8 cellular contexts compared by ENCODE assay signal in the genomic region with DNA sequence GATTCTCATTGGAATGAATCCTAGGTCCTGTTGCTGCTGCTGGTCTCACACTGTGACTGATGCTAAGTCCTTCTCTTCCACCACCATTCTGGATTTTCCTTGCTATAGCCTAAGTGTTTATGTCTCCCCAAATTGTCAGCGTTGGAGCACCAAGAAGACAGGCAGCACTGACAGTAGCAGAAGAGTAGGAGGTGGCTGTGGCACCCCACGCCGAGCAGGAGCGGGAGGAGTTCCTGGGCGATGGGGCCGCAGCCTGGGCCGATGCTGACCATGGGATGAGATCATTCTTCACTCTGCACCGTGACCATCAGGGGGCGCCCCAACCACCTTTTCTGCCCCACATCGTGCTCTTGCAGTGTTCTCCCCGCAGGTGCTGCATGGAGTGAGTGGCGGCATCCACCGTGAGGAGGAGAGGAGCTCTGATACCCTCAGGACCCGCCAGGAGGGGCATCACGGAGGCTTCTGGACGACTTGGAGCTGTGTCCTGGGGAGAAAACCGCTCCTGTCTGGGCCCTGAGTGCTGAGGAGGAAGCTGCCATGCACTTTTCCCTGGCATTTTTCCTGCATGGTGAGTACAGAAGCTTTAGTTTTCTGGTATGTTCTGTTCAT. TPM values are rescaled to one million over a fixed set of nuclear protein-coding genes. Genes with fewer than 3 reads are reported as not detected.
DNase-seq lines count a peak whose midpoint lies in the region; ATAC-seq and TF ChIP-seq lines count a peak whose summit lies in the region.

No MANE protein-coding gene starts in this region.

- H3K36me3 Mint-ChIP-seq in CD14-positive monocyte, result no peaks in the 10 kb centered on the region
- no peaks in the 10 kb centered on the region for H3K36me3 Mint-ChIP-seq in activated CD8-positive, alpha-beta T cell treated with anti-CD3 and anti-CD28 coated beads, Interleukin-2, amount 10 ng/mL, durations not matched to agents 7 days and 5 days (ENCODE audit: low read depth)
- H3K36me3 Mint-ChIP-seq in effector memory CD8-positive, alpha-beta T cell (ENCODE audit: insufficient read depth), result peaks cover 5% of the 10 kb centered on the region
- no peaks in the 10 kb centered on the region for H3K36me3 Mint-ChIP-seq in mesothelial cell of epicardium

- H3K9me3 Mint-ChIP-seq in CD14-positive monocyte, result no peaks in the 10 kb centered on the region
- H3K9me3 Mint-ChIP-seq in activated CD8-positive, alpha-beta T cell treated with anti-CD3 and anti-CD28 coated beads, Interleukin-2, amount 10 ng/mL, durations not matched to agents 7 days and 5 days (ENCODE audit: insufficient read depth), result no peaks in the 10 kb centered on the region
- H3K9me3 Mint-ChIP-seq in effector memory CD8-positive, alpha-beta T cell, result no peaks in the 10 kb centered on the region
- no peaks in the 10 kb centered on the region for H3K9me3 Mint-ChIP-seq in mesothelial cell of epicardium

- TF ChIP-seq CTCF in CD14-positive monocyte (IDR thresholded peaks at IDR 0.05) (peak; percentile 92), HEK293 (tag by site-specific recombination; IDR thresholded peaks at IDR 0.05) (peak; percentile 99), mesothelial cell of epicardium (IDR thresholded peaks at IDR 0.05; ENCODE audit: unreplicated experiment) (peak; percentile 72)

- peaks cover 8% of the 10 kb centered on the region for H3K4me1 Mint-ChIP-seq in CD14-positive monocyte
- H3K4me1 Mint-ChIP-seq in activated CD8-positive, alpha-beta T cell treated with anti-CD3 and anti-CD28 coated beads, Interleukin-2, amount 10 ng/mL, durations not matched to agents 7 days and 5 days (ENCODE audit: low read depth), result peaks cover 12% of the 10 kb centered on the region
- H3K4me1 Mint-ChIP-seq in effector memory CD8-positive, alpha-beta T cell (ENCODE audit: low read depth in 2 of 2), result peaks cover 7 to 8% of the 10 kb centered on the region in 2 donors
- peaks cover 23% of the 10 kb centered on the region for H3K4me1 Mint-ChIP-seq in mesothelial cell of epicardium

- peak; percentile 97 for ATAC-seq in activated CD8-positive, alpha-beta T cell treated with anti-CD3 and anti-CD28 coated beads, Interleukin-2, amount 10 ng/mL, durations not matched to agents 7 days and 5 days
- peak; percentile 91 for ATAC-seq in effector memory CD8-positive, alpha-beta T cell (replicated peaks)
- no peak for ATAC-seq in HG03565 (IDR thresholded peaks at IDR 0.05; ENCODE audit: unreplicated experiment)

- POLR2A ChIA-PET in HEK293 (lab: Yijun Ruan, JAX), result interaction anchor here (0.5 to 1.4 kb wide), 5 partner anchors 101 to 564 kb away, joined by 3 to 4 read pairs (median 3); partner anchors contain the start of genes LZTR1 and THAP7
- POLR2A ChIA-PET in activated CD8-positive, alpha-beta T cell treated with anti-CD3 and anti-CD28 coated beads, Interleukin-2, amount 10 ng/mL, durations not matched to agents 7 days and 5 days (lab: Charles Lee), result interaction anchor here (1.1 kb wide), 1 partner anchor 101 kb away, joined by 3 read pairs; the partner anchor contains the start of gene THAP7

- DNase-seq in CD14-positive monocyte (ENCODE audit: low spot score) (peak; percentile 62), NCI-H82 (lab: John Stamatoyannopoulos, UW) (peak; percentile 85), mesothelial cell of epicardium (ENCODE audit: low spot score in 2 of 2, unreplicated experiment in 2 of 2) (peak; percentile 70 to 86)
- peak; percentile 83 for DNase-seq in activated CD8-positive, alpha-beta T cell treated with anti-CD3 and anti-CD28 coated beads, Interleukin-2, amount 10 ng/mL, durations not matched to agents 7 days and 5 days
- DNase-seq in effector memory CD8-positive, alpha-beta T cell, result peak; percentile 62 to 68 (median 65)
- peak; percentile 26 to 50 for DNase-seq in stimulated activated CD8-positive, alpha-beta memory T cell treated with anti-CD3 and anti-CD28 coated beads, Interleukin-4, amount 100 ng/mL, for 1 hour (ENCODE audit: low read depth in 2 of 2, low spot score in 1 of 2)

- H3K4me3 Mint-ChIP-seq in CD14-positive monocyte (peak overlapping the region in 1 of 2 donors; percentile 56), mesothelial cell of epicardium (peak overlapping the region; percentile 55)
- H3K4me3 Mint-ChIP-seq in activated CD8-positive, alpha-beta T cell treated with anti-CD3 and anti-CD28 coated beads, Interleukin-2, amount 10 ng/mL, durations not matched to agents 7 days and 5 days, result no peak overlapping the region
- H3K4me3 Mint-ChIP-seq in effector memory CD8-positive, alpha-beta T cell, result peak overlapping the region; percentile 16 to 26

- H3K27ac Mint-ChIP-seq in CD14-positive monocyte (no peak overlapping the region), mesothelial cell of epicardium (peak overlapping the region; percentile 59)
- no peak overlapping the region for H3K27ac Mint-ChIP-seq in activated CD8-positive, alpha-beta T cell treated with anti-CD3 and anti-CD28 coated beads, Interleukin-2, amount 10 ng/mL, durations not matched to agents 7 days and 5 days
- H3K27ac Mint-ChIP-seq in effector memory CD8-positive, alpha-beta T cell, result no peak overlapping the region

- CTCF ChIA-PET in HEK293 (lab: Yijun Ruan, JAX), result interaction anchor here (0.5 to 2.0 kb wide), 29 partner anchors 8 to 312 kb away, joined by 3 to 10 read pairs (median 4); partner anchors contain the start of genes LRRC74B and LZTR1
- CTCF ChIA-PET in activated CD8-positive, alpha-beta T cell treated with anti-CD3 and anti-CD28 coated beads, Interleukin-2, amount 10 ng/mL, durations not matched to agents 7 days and 5 days (lab: Charles Lee), result interaction anchor here (0.7 to 1.6 kb wide), 8 partner anchors 10 to 299 kb away, joined by 3 to 5 read pairs (median 4); no protein-coding TSS in a partner anchor

- H3K4me3 ChIP-seq in HEK293 (ENCODE audit: low read depth, low read length), result peak overlapping the region; percentile 29

- H3K27ac ChIP-seq in HEK293 (ENCODE audit: extremely low read depth, low read depth, low read length), result no peak overlapping the region

- no peaks in the 10 kb centered on the region for H3K9me3 ChIP-seq in HEK293 (ENCODE audit: control insufficient read depth, insufficient read depth, low read depth, low read length)

- intact Hi-C loops in CD14-positive monocyte (cut with micrococcal nuclease), result no loop called here

- H3K27me3 Mint-ChIP-seq in CD14-positive monocyte (ENCODE audit: low read depth in 3 of 3) (peaks cover 8 to 29% (median 10%) of the 10 kb centered on the region in 3 donors), mesothelial cell of epicardium (ENCODE audit: low read depth) (no peaks in the 10 kb centered on the region)
- peaks cover 24% of the 10 kb centered on the region for H3K27me3 Mint-ChIP-seq in activated CD8-positive, alpha-beta T cell treated with anti-CD3 and anti-CD28 coated beads, Interleukin-2, amount 10 ng/mL, durations not matched to agents 7 days and 5 days (ENCODE audit: low read depth)
- H3K27me3 Mint-ChIP-seq in effector memory CD8-positive, alpha-beta T cell, result peaks cover 43 to 81% of the 10 kb centered on the region in 2 donors

- H3K36me3 ChIP-seq in HEK293 (ENCODE audit: control insufficient read depth in 2 of 2, insufficient read depth in 1 of 2, low read length in 2 of 2), result peaks cover 0 to 11% of the 10 kb centered on the region in 2 experiments; a peak in 1 of 3 replicates

- H3K4me1 ChIP-seq in HEK293 (ENCODE audit: control insufficient read depth, insufficient read depth, low read length), result no peaks in the 10 kb centered on the region

TF ChIP-seq in HEK293, 187 proteins besides CTCF, POLR2A, EP300 and RAD21 (continues in another document):
- TF ChIP-seq ZNF48 (tag by site-specific recombination; IDR thresholded peaks at IDR 0.05) (no peak), ZNF670 (tag by site-specific recombination; IDR thresholded peaks at IDR 0.05; ENCODE audit: low read depth) (no peak), ZNF785 (tag by site-specific recombination; IDR thresholded peaks at IDR 0.05) (0 out of 2 replicates have a peak, but pooled peaks have one; percentile 55), ZNF366 (tag by site-specific recombination; conservative IDR thresholded peaks at IDR 0.05) (peak; percentile 88), ZSCAN16 (tag by site-specific recombination; IDR thresholded peaks at IDR 0.05) (0 out of 2 replicates have a peak, but pooled peaks have one; percentile 16), ZNF571 (tag by site-specific recombination; IDR thresholded peaks at IDR 0.05) (no peak), ZNF335 (tag by site-specific recombination; conservative IDR thresholded peaks at IDR 0.05) (peak; percentile 53), ZNF341 (tag by site-specific recombination; IDR thresholded peaks at IDR 0.05; ENCODE audit: low read depth) (peak; percentile 82)
- TF ChIP-seq, protein P1, sequence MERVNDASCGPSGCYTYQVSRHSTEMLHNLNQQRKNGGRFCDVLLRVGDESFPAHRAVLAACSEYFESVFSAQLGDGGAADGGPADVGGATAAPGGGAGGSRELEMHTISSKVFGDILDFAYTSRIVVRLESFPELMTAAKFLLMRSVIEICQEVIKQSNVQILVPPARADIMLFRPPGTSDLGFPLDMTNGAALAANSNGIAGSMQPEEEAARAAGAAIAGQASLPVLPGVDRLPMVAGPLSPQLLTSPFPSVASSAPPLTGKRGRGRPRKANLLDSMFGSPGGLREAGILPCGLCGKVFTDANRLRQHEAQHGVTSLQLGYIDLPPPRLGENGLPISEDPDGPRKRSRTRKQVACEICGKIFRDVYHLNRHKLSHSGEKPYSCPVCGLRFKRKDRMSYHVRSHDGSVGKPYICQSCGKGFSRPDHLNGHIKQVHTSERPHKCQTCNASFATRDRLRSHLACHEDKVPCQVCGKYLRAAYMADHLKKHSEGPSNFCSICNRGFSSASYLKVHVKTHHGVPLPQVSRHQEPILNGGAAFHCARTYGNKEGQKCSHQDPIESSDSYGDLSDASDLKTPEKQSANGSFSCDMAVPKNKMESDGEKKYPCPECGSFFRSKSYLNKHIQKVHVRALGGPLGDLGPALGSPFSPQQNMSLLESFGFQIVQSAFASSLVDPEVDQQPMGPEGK (tag by site-specific recombination; IDR thresholded peaks at IDR 0.05), result peak; percentile 88
- TF ChIP-seq, protein P2, sequence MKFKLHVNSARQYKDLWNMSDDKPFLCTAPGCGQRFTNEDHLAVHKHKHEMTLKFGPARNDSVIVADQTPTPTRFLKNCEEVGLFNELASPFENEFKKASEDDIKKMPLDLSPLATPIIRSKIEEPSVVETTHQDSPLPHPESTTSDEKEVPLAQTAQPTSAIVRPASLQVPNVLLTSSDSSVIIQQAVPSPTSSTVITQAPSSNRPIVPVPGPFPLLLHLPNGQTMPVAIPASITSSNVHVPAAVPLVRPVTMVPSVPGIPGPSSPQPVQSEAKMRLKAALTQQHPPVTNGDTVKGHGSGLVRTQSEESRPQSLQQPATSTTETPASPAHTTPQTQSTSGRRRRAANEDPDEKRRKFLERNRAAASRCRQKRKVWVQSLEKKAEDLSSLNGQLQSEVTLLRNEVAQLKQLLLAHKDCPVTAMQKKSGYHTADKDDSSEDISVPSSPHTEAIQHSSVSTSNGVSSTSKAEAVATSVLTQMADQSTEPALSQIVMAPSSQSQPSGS (tag by site-specific recombination; IDR thresholded peaks at IDR 0.05; ENCODE audit: low read depth), result peak; percentile 90

RNA-seq across cellular contexts. Expression of gene LRRC74B, which starts 57.0 kb away (rescaled TPM):
- polyA plus RNA-seq in CD14-positive monocyte, result not detected
- not detected for total RNA-seq in activated CD8-positive, alpha-beta T cell treated with anti-CD3 and anti-CD28 coated beads, Interleukin-2, amount 10 ng/mL, durations not matched to agents 7 days and 5 days
- 0.18 TPM in 1 of 3 replicates, not detected in the others for total RNA-seq in mesothelial cell of epicardium
